ENCODE assay signal across 10 cellular contexts in the genomic region with DNA sequence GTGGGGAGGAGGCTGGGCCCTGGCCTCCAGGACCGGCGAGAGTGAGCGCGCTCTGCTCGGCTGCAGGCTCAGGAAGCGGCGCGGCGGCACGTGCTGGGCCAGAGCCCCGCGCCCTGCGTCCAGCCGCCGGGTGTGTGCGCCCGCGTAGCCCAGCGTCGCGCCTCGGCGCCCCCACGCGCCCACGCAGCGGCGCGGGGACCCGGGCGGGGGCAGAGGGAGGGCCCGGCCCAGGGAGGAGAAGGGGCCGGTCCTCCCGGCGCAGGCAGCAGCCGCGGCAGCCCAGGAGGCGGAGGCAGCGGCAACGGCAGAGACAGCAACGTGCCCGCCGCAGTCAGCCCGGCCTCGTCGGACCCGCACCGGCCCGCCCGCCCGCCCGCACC. TPM values are rescaled to one million over a fixed set of nuclear protein-coding genes. Genes with fewer than 3 reads are reported as not detected.
DNase-seq lines count a peak whose midpoint lies in the region; ATAC-seq and TF ChIP-seq lines count a peak whose summit lies in the region.
"Had no signal": no experiment of that assay in that cellular context is flagged by ENCODE, and none has a peak within 500 bp of the region (broad histone marks: within the 10 kb centered on the region; RNA-seq: fewer than 3 reads in every experiment).

TSS of gene EYA2 (plus strand) at position 265 of the 380 bp plus-strand sequence. CDS start 95,168 bp downstream, outside the sequence.

- peak within 1 kb of the TSS; percentile 3 for H3K4me3 ChIP-seq in brain microvascular endothelial cell (ENCODE audit: low read depth, low read length)
- peak within 1 kb of the TSS; percentile 35 to 88 (median 66) for H3K4me3 ChIP-seq in tibial nerve

- ATAC-seq in GM18498 (IDR thresholded peaks at IDR 0.05; ENCODE audit: unreplicated experiment) = no peak

- H3K36me3 ChIP-seq in brain microvascular endothelial cell (replicated peaks) = no peaks in the 10 kb centered on the region
- H3K36me3 ChIP-seq in tibial nerve = no peaks in the 10 kb centered on the region
- H3K36me3 ChIP-seq: BE2C had no signal

- H3K27ac ChIP-seq in brain microvascular endothelial cell (no peak within 1 kb of the TSS), tibial nerve (peak within 1 kb of the TSS; percentile 6 to 89 (median 64))

- 1% methylated on average over 24 of the region's 52 CpGs; no CpG with 5 or more reads in 1 of the 2 donors for WGBS in tibial nerve, 2 donors

- DNase-seq in NCI-H2081 (lab: John Stamatoyannopoulos, UW) = peak; percentile 5 to 35
- no peak for DNase-seq in NCI-H2081 treated with DMSO at 0.1 percent for 48 hours (lab: John Stamatoyannopoulos, UW)
- DNase-seq in brain microvascular endothelial cell = no peak
- DNase-seq in left kidney (ENCODE audit: low read depth, low spot score) = peak; percentile 68
- DNase-seq in tibial nerve (ENCODE audit: low spot score in 2 of 2) = no peak
- no peak for DNase-seq in stimulated activated CD4-positive, alpha-beta T cell treated with anti-CD3 and anti-CD28 coated beads, Interleukin-12 subunit alpha, Interleukin-12 subunit beta, amount 100 ng/mL, for 4 hours
- no peak for DNase-seq in NCI-H2029 treated with DMSO at 0.1 percent for 48 hours (lab: John Stamatoyannopoulos, UW)
- DNase-seq: BE2C, SW 1271 had no signal

- H3K27me3 ChIP-seq in brain microvascular endothelial cell (replicated peaks) = peaks cover 49% of the 10 kb centered on the region
- H3K27me3 ChIP-seq in tibial nerve = no peaks in the 10 kb centered on the region

- TF ChIP-seq CTCF in brain microvascular endothelial cell (IDR thresholded peaks at IDR 0.05; ENCODE audit: low read depth, low read length, missing control alignments) = no peak
- TF ChIP-seq CTCF in tibial nerve (IDR thresholded peaks at IDR 0.05) = no peak

- H3K4me1 ChIP-seq in tibial nerve = peaks cover 0 to 33% (median 2%) of the 10 kb centered on the region in 4 donors
- H3K4me1 ChIP-seq: BE2C had no signal

- H3K9me3 ChIP-seq in tibial nerve = peaks cover 0 to 12% (median 4%) of the 10 kb centered on the region in 4 donors
- H3K9me3 ChIP-seq: BE2C had no signal

- in situ Hi-C loops in brain microvascular endothelial cell (cut with HindIII; ENCODE audit: low pct_ligation_motif_present, low sequenced_read_pairs) = no loop called here

- no peak for TF ChIP-seq EP300 in tibial nerve (IDR thresholded peaks at IDR 0.05)

- peak in 1 of 2 donors; percentile 24 for TF ChIP-seq POLR2A in tibial nerve (IDR thresholded peaks at IDR 0.05)

RNA-seq across cellular contexts. Expression of gene EYA2, which starts in this region (rescaled TPM):
- 10 to 100 TPM; 13.8 to 25.5 (median 20.2) TPM for total RNA-seq in tibial nerve

Comparison
In these comparisons a context has a peak if more than half of its experiments do, and no peak if none do; other contexts are left out.
1. DNase-seq: peak in NCI-H2081 (2 of 2) and left kidney (single experiment); none in NCI-H2081 treated with DMSO at 0.1 percent for 48 hours (single experiment), brain microvascular endothelial cell (single experiment), tibial nerve (0 of 2), stimulated activated CD4-positive, alpha-beta T cell treated with anti-CD3 and anti-CD28 coated beads, Interleukin-12 subunit alpha, Interleukin-12 subunit beta, amount 100 ng/mL, for 4 hours (single experiment) and NCI-H2029 treated with DMSO at 0.1 percent for 48 hours (single experiment).